Comparison of ENCODE assay signal across 16 cellular contexts in the genomic region with DNA sequence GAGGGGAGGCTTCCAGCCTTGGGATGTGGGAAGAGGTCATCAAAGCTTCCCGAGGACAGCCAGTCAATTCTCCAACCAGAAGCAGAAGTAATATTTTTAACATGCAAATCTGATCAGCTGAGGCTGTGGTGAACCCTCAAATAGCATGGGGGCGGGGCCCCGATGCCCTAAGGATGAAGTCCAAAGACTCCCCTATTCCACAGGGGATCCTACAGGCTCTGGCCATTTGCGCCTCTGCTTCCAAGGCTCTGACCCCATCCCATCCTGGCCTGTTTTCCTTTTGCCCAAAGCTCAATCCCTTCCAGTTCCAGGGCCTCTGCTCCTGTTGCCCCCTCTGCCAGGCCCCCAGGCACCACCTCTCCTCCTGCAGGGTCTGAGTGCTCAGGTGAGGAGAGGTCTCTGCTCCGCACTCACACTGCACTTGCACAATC. TPM values are rescaled to one million over a fixed set of nuclear protein-coding genes. Genes with fewer than 3 reads are reported as not detected.
DNase-seq lines count a peak whose midpoint lies in the region; ATAC-seq and FAIRE-seq lines count a peak whose summit lies in the region.
"Had no signal": no experiment of that assay in that cellular context is flagged by ENCODE, and none has a peak within 500 bp of the region (broad histone marks: within the 10 kb centered on the region; RNA-seq: fewer than 3 reads in every experiment).

No MANE protein-coding gene starts in this region.

- no peaks in the 10 kb centered on the region for H3K27me3 Mint-ChIP-seq in CD4-positive, alpha-beta memory T cell
- H3K27me3 Mint-ChIP-seq in naive B cell: no peaks in the 10 kb centered on the region

- no peaks in the 10 kb centered on the region for H3K9me3 Mint-ChIP-seq in CD4-positive, alpha-beta memory T cell
- no peaks in the 10 kb centered on the region for H3K9me3 Mint-ChIP-seq in naive B cell

- H3K36me3 Mint-ChIP-seq in CD4-positive, alpha-beta memory T cell: no peaks in the 10 kb centered on the region
- no peaks in the 10 kb centered on the region for H3K36me3 Mint-ChIP-seq in naive B cell

- peak overlapping the region in 2 of 8 donors; percentile 31 to 43 for H3K4me3 Mint-ChIP-seq in CD4-positive, alpha-beta memory T cell
- H3K4me3 Mint-ChIP-seq in naive B cell: peak overlapping the region; percentile 66 to 98 (median 90)

- H3K27ac ChIP-seq in CD4-positive, alpha-beta memory T cell (ENCODE audit: low read depth, low read length): peak overlapping the region; percentile 17
- H3K27ac ChIP-seq: left ventricle myocardium inferior had no signal

- peaks cover 38 to 89% (median 66%) of the 10 kb centered on the region in 4 donors for H3K4me1 Mint-ChIP-seq in CD4-positive, alpha-beta memory T cell
- peaks cover 70 to 97% (median 87%) of the 10 kb centered on the region in 3 donors for H3K4me1 Mint-ChIP-seq in naive B cell

- H3K4me3 ChIP-seq in CD4-positive, alpha-beta memory T cell (ENCODE audit: low read length in 2 of 2): no peak overlapping the region
- H3K4me3 ChIP-seq: left ventricle myocardium inferior had no signal

- peak; percentile 78 for FAIRE-seq in GM19239 (lab: Jason Lieb, UNC)
- FAIRE-seq: H1 had no signal

- intact Hi-C loops in CD4-positive, alpha-beta memory T cell (cut with micrococcal nuclease): no loop called here

- H3K4me1 ChIP-seq in CD4-positive, alpha-beta memory T cell (ENCODE audit: insufficient read depth, low read length): peaks cover 77% of the 10 kb centered on the region

- H3K27ac Mint-ChIP-seq in CD4-positive, alpha-beta memory T cell: peak overlapping the region; percentile 65 to 98 (median 84)
- H3K27ac Mint-ChIP-seq in naive B cell: peak overlapping the region; percentile 98 to 100 (median 99)

- no peak for DNase-seq in CD4-positive, alpha-beta memory T cell
- DNase-seq in GM19239 (ENCODE audit: insufficient read length, low spot score) (no peak), UCSD-AML1 (lab: John Stamatoyannopoulos, UW; ENCODE audit: unreplicated experiment) (peak; percentile 27), naive B cell (peak; percentile 60), amygdala (lab: John Stamatoyannopoulos, UW) (no peak), NCI-H146 (lab: John Stamatoyannopoulos, UW) (no peak)
- DNase-seq: activated CD4-positive, alpha-beta T cell treated with anti-CD3 and anti-CD28 coated beads for 48 hours; cerebellar nuclear complex; GDM1; left ventricle myocardium inferior; NCI-H2171; occipital lobe had no signal

- POLR2A ChIA-PET in CD4-positive, alpha-beta memory T cell (lab: Charles Lee; ENCODE audit: partially characterized antibody): interaction anchor here (3.3 to 24.9 kb wide), 2 partner anchors 15 to 29 kb away, joined by 17 to 1342 read pairs; a partner anchor contains a TSS

- H3K36me3 ChIP-seq in CD4-positive, alpha-beta memory T cell (ENCODE audit: insufficient read depth, low read length): no peaks in the 10 kb centered on the region
- H3K36me3 ChIP-seq: left ventricle myocardium inferior had no signal

- no peaks in the 10 kb centered on the region for H3K9me3 ChIP-seq in CD4-positive, alpha-beta memory T cell (ENCODE audit: control insufficient read depth in 1 of 2, low read length in 2 of 2)
- H3K9me3 ChIP-seq: left ventricle myocardium inferior had no signal

- ATAC-seq in naive B cell (ENCODE audit: low read depth in 2 of 2) (no peak), GM18517 (IDR thresholded peaks at IDR 0.05; ENCODE audit: unreplicated experiment) (no peak)

- H3K27me3 ChIP-seq in CD4-positive, alpha-beta memory T cell (ENCODE audit: insufficient read depth, low read length): no peaks in the 10 kb centered on the region

- CTCF ChIA-PET in CD4-positive, alpha-beta memory T cell (lab: Charles Lee; ENCODE audit: partially characterized antibody): interaction anchor here (2.4 to 31.6 kb wide), 3 partner anchors 20 to 176 kb away, joined by 5 to 1908 read pairs (median 389); a partner anchor contains a TSS

RNA-seq across cellular contexts. Expression of a gene that starts 6.7 kb away (rescaled TPM):
- total RNA-seq in CD4-positive, alpha-beta memory T cell: 100 to 1,000 TPM; 234 to 247 TPM
- 100 to 1,000 TPM in 1 of 2 donors, 10 to 100 TPM in 1; 72.5 to 125 TPM for polyA plus RNA-seq in CD4-positive, alpha-beta memory T cell
- 100 to 1,000 TPM; 176 to 273 (median 216) TPM for polyA plus RNA-seq in naive B cell (ENCODE audit: low read depth in 6 of 6)

RNA-seq across cellular contexts. Expression of a gene that starts 26.5 kb away (rescaled TPM):
- total RNA-seq in CD4-positive, alpha-beta memory T cell: not detected
- not detected for polyA plus RNA-seq in CD4-positive, alpha-beta memory T cell
- polyA plus RNA-seq in naive B cell (ENCODE audit: low read depth in 6 of 6): not detected
- total RNA-seq: H1, left ventricle myocardium inferior, LHCN-M2, occipital lobe, skeletal muscle tissue had no signal
- polyA plus RNA-seq: H1 had no signal

RNA-seq across cellular contexts. Expression of a gene that starts 37.5 kb away (rescaled TPM):
- total RNA-seq in CD4-positive, alpha-beta memory T cell: under 1 TPM; 0.23 to 0.39 TPM
- polyA plus RNA-seq in CD4-positive, alpha-beta memory T cell: not detected
- polyA plus RNA-seq in naive B cell (ENCODE audit: low read depth in 6 of 6): not detected
- total RNA-seq: H1, occipital lobe, skeletal muscle tissue had no signal
- polyA plus RNA-seq: H1 had no signal

RNA-seq across cellular contexts. Expression of a gene that starts 49.8 kb away (rescaled TPM):
- under 1 TPM; 0.11 to 0.26 TPM for total RNA-seq in CD4-positive, alpha-beta memory T cell
- polyA plus RNA-seq in CD4-positive, alpha-beta memory T cell: not detected
- polyA plus RNA-seq in naive B cell (ENCODE audit: low read depth in 6 of 6): not detected
- total RNA-seq: LHCN-M2, skeletal muscle tissue had no signal

RNA-seq across cellular contexts. Expression of a gene that starts 51.3 kb away (rescaled TPM):
- total RNA-seq in CD4-positive, alpha-beta memory T cell: not detected
- not detected for polyA plus RNA-seq in CD4-positive, alpha-beta memory T cell
- not detected for polyA plus RNA-seq in naive B cell (ENCODE audit: low read depth in 6 of 6)
- total RNA-seq: H1, LHCN-M2, skeletal muscle tissue had no signal

Comparison
In these comparisons a context has a peak if more than half of its experiments do, and no peak if none do; other contexts are left out.
1. DNase-seq: peak in UCSD-AML1 (single experiment) and naive B cell (single experiment); none in CD4-positive, alpha-beta memory T cell (0 of 5), GM19239 (single experiment), amygdala (0 of 56) and NCI-H146 (single experiment).